1 cellular context compared by ENCODE assay signal in genomic region chr2:160321025-160321424, GRCh38.
TF ChIP-seq lines count a peak whose summit lies in the region.

No MANE protein-coding gene starts in this region.

TF ChIP-seq in GM23338, 12 proteins besides CTCF, POLR2A, EP300 and RAD21 (continued from another document):
- TF ChIP-seq ZNF462 (CRISPR knock-in tag; IDR thresholded peaks at IDR 0.05): no peak
- TF ChIP-seq REST (IDR thresholded peaks at IDR 0.05; ENCODE audit: unreplicated experiment): no peak
- TF ChIP-seq CREB1 (CRISPR knock-in tag; IDR thresholded peaks at IDR 0.05; ENCODE audit: low read depth): no peak
- no peak for TF ChIP-seq ETS1 (IDR thresholded peaks at IDR 0.05)
- no peak for TF ChIP-seq EZH2phosphoT487 (IDR thresholded peaks at IDR 0.05; ENCODE audit: unreplicated experiment)
